8 cellular contexts compared by ENCODE assay signal in the genomic region with DNA sequence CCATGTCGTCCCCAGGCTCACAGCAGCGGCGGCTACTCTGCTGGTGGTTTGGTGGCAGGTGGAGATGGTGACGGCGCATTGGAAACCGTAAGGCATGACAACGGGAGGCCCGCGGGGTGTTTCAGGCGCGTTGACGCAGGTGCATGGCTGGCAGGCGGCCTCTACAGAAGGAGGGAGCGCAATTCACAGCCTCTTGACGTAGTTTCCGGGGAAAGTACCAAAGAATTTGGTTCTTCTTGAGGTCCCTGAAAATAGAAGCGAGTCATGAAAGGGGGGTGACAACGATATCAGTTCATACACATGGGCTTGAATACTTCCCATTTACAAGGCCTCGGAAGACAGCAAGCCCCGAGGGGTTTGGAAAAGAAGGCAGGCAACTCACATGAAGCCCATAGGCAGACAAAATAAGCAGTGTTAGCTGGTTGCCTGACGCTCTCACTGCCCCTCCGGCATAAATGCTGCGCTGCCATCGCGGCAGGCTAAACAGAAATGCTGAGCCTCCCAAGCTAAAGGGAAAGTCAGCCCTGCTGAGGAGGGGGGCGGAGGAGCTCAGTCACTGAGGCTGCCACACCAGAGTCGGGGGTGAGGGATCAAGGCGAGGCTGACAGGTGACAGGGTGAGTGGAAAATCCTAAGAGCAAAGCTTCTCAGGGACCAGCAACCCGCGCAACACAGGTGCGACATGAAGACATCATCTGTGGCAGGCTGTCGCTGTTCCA. TPM values are rescaled to one million over a fixed set of nuclear protein-coding genes. Genes with fewer than 3 reads are reported as not detected.
DNase-seq lines count a peak whose midpoint lies in the region; ATAC-seq and TF ChIP-seq lines count a peak whose summit lies in the region.

No MANE protein-coding gene starts in this region.

- no peak overlapping the region for H3K4me3 Mint-ChIP-seq in activated CD4-positive, alpha-beta memory T cell treated with anti-CD3 and anti-CD28 coated beads, Interleukin-2, amount 10 ng/mL, durations not matched to agents 7 days and 5 days
- H3K4me3 Mint-ChIP-seq in glutamatergic neuron (ENCODE audit: unreplicated experiment): peak overlapping the region; percentile 79
- H3K4me3 Mint-ChIP-seq in osteocyte (ENCODE audit: unreplicated experiment): no peak overlapping the region

- peak; percentile 54 for DNase-seq in GM19240 (ENCODE audit: insufficient read length, low spot score)
- DNase-seq in activated CD4-positive, alpha-beta memory T cell treated with anti-CD3 and anti-CD28 coated beads, Interleukin-2, amount 10 ng/mL, durations not matched to agents 7 days and 5 days: peak; percentile 41
- peak; percentile 72 for DNase-seq in glutamatergic neuron
- DNase-seq in stimulated activated CD4-positive, alpha-beta T cell treated with anti-CD3 and anti-CD28 coated beads, TNF-alpha, amount 100 ng/mL, for 24 hours (ENCODE audit: low read depth in 3 of 3): peak; percentile 46 to 79 (median 58)
- no peak for DNase-seq in HuH-7.5 (ENCODE audit: low spot score)
- no peak for DNase-seq in SIG-M5 treated with dmso at 0.1 percent for 504 hours (lab: John Stamatoyannopoulos, UW; ENCODE audit: unreplicated experiment)
- DNase-seq in osteocyte (ENCODE audit: extremely low spot score, unreplicated experiment): no peak

- H3K9me3 Mint-ChIP-seq in activated CD4-positive, alpha-beta memory T cell treated with anti-CD3 and anti-CD28 coated beads, Interleukin-2, amount 10 ng/mL, durations not matched to agents 7 days and 5 days: no peaks in the 10 kb centered on the region
- H3K9me3 Mint-ChIP-seq in glutamatergic neuron (ENCODE audit: unreplicated experiment) (peaks cover 5% of the 10 kb centered on the region), osteocyte (ENCODE audit: unreplicated experiment) (no peaks in the 10 kb centered on the region)

- H3K36me3 Mint-ChIP-seq in activated CD4-positive, alpha-beta memory T cell treated with anti-CD3 and anti-CD28 coated beads, Interleukin-2, amount 10 ng/mL, durations not matched to agents 7 days and 5 days (ENCODE audit: low read depth): no peaks in the 10 kb centered on the region
- H3K36me3 Mint-ChIP-seq in glutamatergic neuron (ENCODE audit: unreplicated experiment) (no peaks in the 10 kb centered on the region), osteocyte (ENCODE audit: unreplicated experiment) (peaks cover 3% of the 10 kb centered on the region)

- H3K27ac Mint-ChIP-seq in activated CD4-positive, alpha-beta memory T cell treated with anti-CD3 and anti-CD28 coated beads, Interleukin-2, amount 10 ng/mL, durations not matched to agents 7 days and 5 days: no peak overlapping the region
- H3K27ac Mint-ChIP-seq in glutamatergic neuron (ENCODE audit: unreplicated experiment) (peak overlapping the region; percentile 87), osteocyte (ENCODE audit: unreplicated experiment) (no peak overlapping the region)

- peaks cover 38% of the 10 kb centered on the region for H3K27me3 Mint-ChIP-seq in activated CD4-positive, alpha-beta memory T cell treated with anti-CD3 and anti-CD28 coated beads, Interleukin-2, amount 10 ng/mL, durations not matched to agents 7 days and 5 days
- H3K27me3 Mint-ChIP-seq in glutamatergic neuron (ENCODE audit: unreplicated experiment): peaks cover 6% of the 10 kb centered on the region
- H3K27me3 Mint-ChIP-seq in osteocyte (ENCODE audit: unreplicated experiment): no peaks in the 10 kb centered on the region

- peak; percentile 97 for ATAC-seq in HG03103 (IDR thresholded peaks at IDR 0.05; ENCODE audit: low read depth, unreplicated experiment)

- POLR2A ChIA-PET in activated CD4-positive, alpha-beta memory T cell treated with anti-CD3 and anti-CD28 coated beads, Interleukin-2, amount 10 ng/mL, durations not matched to agents 7 days and 5 days (lab: Charles Lee): no interaction called here

- CTCF ChIA-PET in activated CD4-positive, alpha-beta memory T cell treated with anti-CD3 and anti-CD28 coated beads, Interleukin-2, amount 10 ng/mL, durations not matched to agents 7 days and 5 days (lab: Charles Lee): interaction anchor here (1.1 kb wide), 1 partner anchor 10 kb away, joined by 3 read pairs; no protein-coding TSS in a partner anchor

- H3K4me1 Mint-ChIP-seq in activated CD4-positive, alpha-beta memory T cell treated with anti-CD3 and anti-CD28 coated beads, Interleukin-2, amount 10 ng/mL, durations not matched to agents 7 days and 5 days: peaks cover 10% of the 10 kb centered on the region
- H3K4me1 Mint-ChIP-seq in glutamatergic neuron (ENCODE audit: low read depth, unreplicated experiment) (peaks cover 18% of the 10 kb centered on the region), osteocyte (ENCODE audit: unreplicated experiment) (peaks cover 10% of the 10 kb centered on the region)

- TF ChIP-seq CTCF in glutamatergic neuron (IDR thresholded peaks at IDR 0.05; ENCODE audit: partially characterized antibody, unreplicated experiment): no peak
- TF ChIP-seq CTCF in osteocyte (IDR thresholded peaks at IDR 0.05): no peak

RNA-seq across cellular contexts. Expression of a gene that starts 52.3 kb away (rescaled TPM):
- total RNA-seq in activated CD4-positive, alpha-beta memory T cell treated with anti-CD3 and anti-CD28 coated beads, Interleukin-2, amount 10 ng/mL, durations not matched to agents 7 days and 5 days: not detected
- 262 TPM for total RNA-seq in glutamatergic neuron (ENCODE audit: unreplicated experiment)
- total RNA-seq in osteocyte: 2.1 and 2.8 TPM in 2 replicates

Comparison
In these comparisons a context has a peak if more than half of its experiments do, and no peak if none do; other contexts are left out.
1. DNase-seq: peak in GM19240 (single experiment), activated CD4-positive, alpha-beta memory T cell treated with anti-CD3 and anti-CD28 coated beads, Interleukin-2, amount 10 ng/mL, durations not matched to agents 7 days and 5 days (single experiment), glutamatergic neuron (single experiment) and stimulated activated CD4-positive, alpha-beta T cell treated with anti-CD3 and anti-CD28 coated beads, TNF-alpha, amount 100 ng/mL, for 24 hours (3 of 3); none in HuH-7.5 (single experiment), SIG-M5 treated with dmso at 0.1 percent for 504 hours (single experiment) and osteocyte (single experiment).
2. RNA of a gene that starts 52.3 kb away (total RNA-seq): 262 TPM in glutamatergic neuron (single experiment); 2.1 to 2.8 TPM in osteocyte and not detected in activated CD4-positive, alpha-beta memory T cell treated with anti-CD3 and anti-CD28 coated beads, Interleukin-2, amount 10 ng/mL, durations not matched to agents 7 days and 5 days; every median in the first group is over 10 times any median in the second.